8 cellular contexts compared by ENCODE assay signal in genomic region chr4:113547487-113548042, GRCh38.
DNase-seq lines count a peak whose midpoint lies in the region; ATAC-seq, FAIRE-seq and TF ChIP-seq lines count a peak whose summit lies in the region.

No MANE protein-coding gene starts in this region.

- no peaks in the 10 kb centered on the region for H3K27me3 ChIP-seq in right cardiac atrium (ENCODE audit: control insufficient read depth, insufficient read depth)

- DNase-seq in GM18507 (ENCODE audit: extremely low spot score, insufficient read length, low read depth): peak; percentile 48
- peak; percentile 39 to 48 for DNase-seq in NCI-H1930 (lab: John Stamatoyannopoulos, UW)
- peak; percentile 47 to 98 (median 79) for DNase-seq in T-helper 2 cell
- DNase-seq in anterior cingulate cortex (lab: John Stamatoyannopoulos, UW): peak in 54 of 58 donors; percentile 3 to 84 (median 58)
- peak; percentile 87 to 92 (median 88) for DNase-seq in right cardiac atrium
- peak; percentile 91 for DNase-seq in sciatic nerve (ENCODE audit: low spot score)

- H3K27ac ChIP-seq in 22Rv1 (peak overlapping the region; percentile 75), right cardiac atrium (ENCODE audit: low read length) (no peak overlapping the region)

- ATAC-seq in HG02973 (IDR thresholded peaks at IDR 0.05; ENCODE audit: unreplicated experiment) (peak; percentile 97), right cardiac atrium (peak; percentile 98 to 99), sciatic nerve (peak; percentile 98)

- peak; percentile 99 for FAIRE-seq in GM18507 (lab: Jason Lieb, UNC)

- peak; percentile 94 for TF ChIP-seq CTCF in 22Rv1 (IDR thresholded peaks at IDR 0.05)

- intact Hi-C loops in right cardiac atrium (cut with DNase I): loop anchor here in 2 of 4 donors (5.0 kb wide), 1 partner anchor 215 kb away; the partner anchor contains the start of gene CAMK2D (in 2 of the 2)
- intact Hi-C loops in sciatic nerve (cut with DNase I): no loop called here

- no peaks in the 10 kb centered on the region for H3K9me3 ChIP-seq in right cardiac atrium (ENCODE audit: control insufficient read depth, low read length)

- H3K4me1 ChIP-seq in right cardiac atrium (ENCODE audit: control insufficient read depth, insufficient read depth, low read length): peaks cover 2% of the 10 kb centered on the region

- 21% methylated on average over 5 of the region's 5 CpGs for WGBS in right cardiac atrium

- no peak overlapping the region for H3K4me3 ChIP-seq in right cardiac atrium (ENCODE audit: low read length)
